13 cellular contexts compared by ENCODE assay signal in genomic region chr5:124888622-124889521, GRCh38.
DNase-seq lines count a peak whose midpoint lies in the region; ATAC-seq and TF ChIP-seq lines count a peak whose summit lies in the region.
"Had no signal": no experiment of that assay in that cellular context is flagged by ENCODE, and none has a peak within 500 bp of the region (broad histone marks: within the 10 kb centered on the region; RNA-seq: fewer than 3 reads in every experiment).

No MANE protein-coding gene starts in this region.

- TF ChIP-seq CTCF in colonic mucosa (IDR thresholded peaks at IDR 0.05) (no peak), mucosa of descending colon (IDR thresholded peaks at IDR 0.05) (no peak)

- H3K27ac ChIP-seq in HUES64 (ENCODE audit: low read depth, low read length) (peak overlapping the region; percentile 83), colonic mucosa (peak overlapping the region; percentile 71), temporal lobe (ENCODE audit: low read depth, low read length) (peak overlapping the region; percentile 48)

- DNase-seq in colonic mucosa = no peak
- no peak for DNase-seq in mucosa of descending colon
- DNase-seq in GDM1 (lab: John Stamatoyannopoulos, UW) = no peak
- DNase-seq in DMS 273 (lab: John Stamatoyannopoulos, UW; ENCODE audit: unreplicated experiment) = no peak
- DNase-seq: activated CD4-positive, alpha-beta T cell treated with anti-CD3 and anti-CD28 coated beads for 36 hours; activated T-cell treated with anti-CD3 and anti-CD28 coated beads, Interleukin-2, amount 50 U/mL, for 1 hour; CD4-positive, alpha-beta memory T cell; stimulated activated CD4-positive, alpha-beta T cell treated with anti-CD3 and anti-CD28 coated beads, Interleukin-2, amount 100 ng/mL, for 48 hours; T-helper 1 cell had no signal

- intact Hi-C loops in colonic mucosa (cut with DNase I) = no loop called here
- intact Hi-C loops in mucosa of descending colon (cut with DNase I, micrococcal nuclease) = no loop called here

- H3K9me3 ChIP-seq in HUES64 (ENCODE audit: insufficient read depth, low read depth, low read length) (peaks cover 4% of the 10 kb centered on the region; the same call in 1 of the 2 replicates), colonic mucosa (no peaks in the 10 kb centered on the region), mucosa of descending colon (no peaks in the 10 kb centered on the region)
- H3K9me3 ChIP-seq: right atrium auricular region had no signal

- H3K4me3 ChIP-seq in HUES64 (ENCODE audit: low read length) = no peak overlapping the region
- no peak overlapping the region for H3K4me3 ChIP-seq in colonic mucosa
- no peak overlapping the region for H3K4me3 ChIP-seq in mucosa of descending colon
- H3K4me3 ChIP-seq: right atrium auricular region had no signal

- H3K9ac ChIP-seq in HUES64 (ENCODE audit: low read depth, low read length) (0 out of 2 replicates have a peak overlapping the region, but pooled peaks have one; percentile 0), colonic mucosa (ENCODE audit: low read depth in 2 of 2, low read length in 2 of 2) (peak overlapping the region in 1 of 2 donors; percentile 68)

- H3K4me1 ChIP-seq in HUES64 (ENCODE audit: insufficient read depth, low read length) (peaks cover 32% of the 10 kb centered on the region), colonic mucosa (no peaks in the 10 kb centered on the region), mucosa of descending colon (ENCODE audit: low read depth) (peaks cover 2% of the 10 kb centered on the region)

- H3K27me3 ChIP-seq in HUES64 (ENCODE audit: insufficient read depth, low read length) = no peaks in the 10 kb centered on the region
- H3K27me3 ChIP-seq in colonic mucosa = no peaks in the 10 kb centered on the region
- H3K27me3 ChIP-seq: right atrium auricular region had no signal

- 51% methylated on average over 6 of the region's 6 CpGs for WGBS in HUES64

- H3K36me3 ChIP-seq in HUES64 (ENCODE audit: insufficient read depth, low read length) (peaks cover 3% of the 10 kb centered on the region; the same call in 1 of the 2 replicates), colonic mucosa (no peaks in the 10 kb centered on the region), mucosa of descending colon (ENCODE audit: low read depth) (no peaks in the 10 kb centered on the region)
- H3K36me3 ChIP-seq: right atrium auricular region had no signal

- peak; percentile 37 for ATAC-seq in mucosa of descending colon
- ATAC-seq in GM19328 (IDR thresholded peaks at IDR 0.05; ENCODE audit: unreplicated experiment) = no peak
- ATAC-seq: activated CD4-positive, alpha-beta T cell treated with anti-CD3 and anti-CD28 coated beads for 36 hours had no signal
